12 cellular contexts compared by ENCODE assay signal in genomic region chr2:217054791-217055190, GRCh38.
DNase-seq lines count a peak whose midpoint lies in the region; TF ChIP-seq lines count a peak whose summit lies in the region.
"Had no signal": no experiment of that assay in that cellular context is flagged by ENCODE, and none has a peak within 500 bp of the region (broad histone marks: within the 10 kb centered on the region; RNA-seq: fewer than 3 reads in every experiment).

No MANE protein-coding gene starts in this region.

- no peaks in the 10 kb centered on the region for H3K4me1 ChIP-seq in Caco-2
- H3K4me1 ChIP-seq in OCI-LY3 (ENCODE audit: low read length) = peaks cover 8% of the 10 kb centered on the region

- H3K4me3 Mint-ChIP-seq in Caco-2 (ENCODE audit: unreplicated experiment) = no peak overlapping the region
- no peak overlapping the region for H3K4me3 Mint-ChIP-seq in activated T-helper 2 cell treated with anti-CD3 and anti-CD28 coated beads, Interferon-gamma antibody, Interleukin-2, Interleukin-4, amounts not matched to agents 10 μg/mL and 5 μg/mL and 100 μg/mL, durations not matched to agents 14 hours and 24 hours and 36 hours (ENCODE audit: low read depth)
- H3K4me3 Mint-ChIP-seq: GM23338; IgD-negative memory B cell; T-helper 2 cell treated with Interferon-gamma antibody and Interleukin-4, amounts not matched to agents 5 μg/mL and 100 μg/mL, for 36 hours had no signal

- no peaks in the 10 kb centered on the region for H3K27me3 Mint-ChIP-seq in Caco-2 (ENCODE audit: insufficient read depth, unreplicated experiment)
- peaks cover 12% of the 10 kb centered on the region for H3K27me3 Mint-ChIP-seq in activated T-helper 2 cell treated with anti-CD3 and anti-CD28 coated beads, Interferon-gamma antibody, Interleukin-2, Interleukin-4, amounts not matched to agents 10 μg/mL and 5 μg/mL and 100 μg/mL, durations not matched to agents 14 hours and 24 hours and 36 hours (ENCODE audit: low read depth)

- no peak for DNase-seq in Caco-2
- DNase-seq in NCI-H1436 (lab: John Stamatoyannopoulos, UW) = peak; percentile 49
- DNase-seq in globus pallidus (ENCODE audit: low spot score) = peak; percentile 3
- DNase-seq in activated T-helper 2 cell treated with anti-CD3 and anti-CD28 coated beads, Interferon-gamma antibody, Interleukin-2, Interleukin-4, amounts not matched to agents 10 μg/mL and 5 μg/mL and 100 μg/mL, durations not matched to agents 14 hours and 24 hours and 36 hours (ENCODE audit: low spot score) = no peak
- DNase-seq in HCEC 1CT = no peak
- no peak for DNase-seq in activated naive CD4-positive, alpha-beta T cell (lab: John Stamatoyannopoulos, UW)
- DNase-seq in GOT3 (lab: John Stamatoyannopoulos, UW) = no peak
- DNase-seq: midbrain had no signal

- H2AFZ ChIP-seq in OCI-LY3 (ENCODE audit: low read depth, low read length) = no peak overlapping the region
- H2AFZ ChIP-seq: GM23338 had no signal

- POLR2A ChIA-PET in Caco-2 (lab: Charles Lee) = no interaction called here

- no peaks in the 10 kb centered on the region for H3K36me3 Mint-ChIP-seq in Caco-2 (ENCODE audit: insufficient read depth, unreplicated experiment)
- no peaks in the 10 kb centered on the region for H3K36me3 Mint-ChIP-seq in activated T-helper 2 cell treated with anti-CD3 and anti-CD28 coated beads, Interferon-gamma antibody, Interleukin-2, Interleukin-4, amounts not matched to agents 10 μg/mL and 5 μg/mL and 100 μg/mL, durations not matched to agents 14 hours and 24 hours and 36 hours (ENCODE audit: low read depth)
- H3K36me3 Mint-ChIP-seq: IgD-negative memory B cell had no signal

- no peaks in the 10 kb centered on the region for H3K79me2 ChIP-seq in OCI-LY3 (ENCODE audit: low read length)

- H3K9me3 ChIP-seq in Caco-2 (no peaks in the 10 kb centered on the region), OCI-LY3 (ENCODE audit: insufficient read depth, low read length) (no peaks in the 10 kb centered on the region)

- CTCF ChIA-PET in Caco-2 (lab: Charles Lee) = no interaction called here

- peaks cover 5% of the 10 kb centered on the region for H3K4me1 Mint-ChIP-seq in Caco-2 (ENCODE audit: low read depth, unreplicated experiment)
- no peaks in the 10 kb centered on the region for H3K4me1 Mint-ChIP-seq in activated T-helper 2 cell treated with anti-CD3 and anti-CD28 coated beads, Interferon-gamma antibody, Interleukin-2, Interleukin-4, amounts not matched to agents 10 μg/mL and 5 μg/mL and 100 μg/mL, durations not matched to agents 14 hours and 24 hours and 36 hours (ENCODE audit: low read depth)
- H3K4me1 Mint-ChIP-seq: GM23338 had no signal

- H3K36me3 ChIP-seq in Caco-2 (ENCODE audit: control insufficient read depth, insufficient read depth, low read length) (no peaks in the 10 kb centered on the region), OCI-LY3 (replicated peaks; ENCODE audit: low read depth, low read length) (no peaks in the 10 kb centered on the region)

- no peaks in the 10 kb centered on the region for H4K20me1 ChIP-seq in OCI-LY3 (ENCODE audit: insufficient read depth, low read length)

- H3K4me3 ChIP-seq in Caco-2 (ENCODE audit: low read depth, low read length) = no peak overlapping the region
- H3K4me3 ChIP-seq in OCI-LY3 (ENCODE audit: low read length) = no peak overlapping the region
- H3K4me3 ChIP-seq: GM23338 had no signal

- H3K27me3 ChIP-seq in Caco-2 (replicated peaks; ENCODE audit: control insufficient read depth, insufficient read depth, low read length) (no peaks in the 10 kb centered on the region), OCI-LY3 (ENCODE audit: low read depth, low read length) (no peaks in the 10 kb centered on the region)

- no TSS peak for BruUV-seq in Caco-2 (replicated peaks; lab: Mats Ljungman, UMichigan)

- H3K27ac Mint-ChIP-seq in Caco-2 (ENCODE audit: unreplicated experiment) = peak overlapping the region; percentile 8
- H3K27ac Mint-ChIP-seq in activated T-helper 2 cell treated with anti-CD3 and anti-CD28 coated beads, Interferon-gamma antibody, Interleukin-2, Interleukin-4, amounts not matched to agents 10 μg/mL and 5 μg/mL and 100 μg/mL, durations not matched to agents 14 hours and 24 hours and 36 hours = no peak overlapping the region
- H3K27ac Mint-ChIP-seq: GM23338; IgD-negative memory B cell; T-helper 2 cell treated with Interferon-gamma antibody and Interleukin-4, amounts not matched to agents 5 μg/mL and 100 μg/mL, for 36 hours had no signal

- TF ChIP-seq CTCF in Caco-2 (IDR thresholded peaks at IDR 0.05; ENCODE audit: insufficient read depth in 1 of 2, low read depth in 1 of 2, low read length in 1 of 2, severe bottlenecking in 1 of 2, unreplicated experiment in 1 of 2) (no peak), OCI-LY3 (IDR thresholded peaks at IDR 0.05; ENCODE audit: low read depth, low read length) (no peak)

- H3K27ac ChIP-seq in OCI-LY3 (ENCODE audit: low read length) = no peak overlapping the region

- H3K9ac ChIP-seq in OCI-LY3 (ENCODE audit: low read length) = no peak overlapping the region

- no peaks in the 10 kb centered on the region for H3K9me3 Mint-ChIP-seq in Caco-2 (ENCODE audit: unreplicated experiment)
- no peaks in the 10 kb centered on the region for H3K9me3 Mint-ChIP-seq in activated T-helper 2 cell treated with anti-CD3 and anti-CD28 coated beads, Interferon-gamma antibody, Interleukin-2, Interleukin-4, amounts not matched to agents 10 μg/mL and 5 μg/mL and 100 μg/mL, durations not matched to agents 14 hours and 24 hours and 36 hours
- H3K9me3 Mint-ChIP-seq: GM23338; T-helper 2 cell treated with Interferon-gamma antibody and Interleukin-4, amounts not matched to agents 5 μg/mL and 100 μg/mL, for 36 hours had no signal

- intact Hi-C loops in Caco-2 (cut with micrococcal nuclease; ENCODE audit: unreplicated experiment) = loop anchor here (10.0 kb wide), 1 partner anchor 360 kb away; the partner anchor contains the start of gene IGFBP5
- intact Hi-C loops in activated T-helper 2 cell treated with anti-CD3 and anti-CD28 coated beads, Interferon-gamma antibody, Interleukin-2, Interleukin-4, amounts not matched to agents 10 μg/mL and 5 μg/mL and 100 μg/mL, durations not matched to agents 14 hours and 24 hours and 36 hours (cut with micrococcal nuclease) = no loop called here

- 0 out of 2 replicates have a peak overlapping the region, but pooled peaks have one; percentile 3 for H3K4me2 ChIP-seq in OCI-LY3 (ENCODE audit: low read length)
- H3K4me2 ChIP-seq: GM23338 had no signal

Comparison
In these comparisons a context has a peak if more than half of its experiments do, and no peak if none do; other contexts are left out.
1. DNase-seq: peak in NCI-H1436 (single experiment) and globus pallidus (single experiment); none in Caco-2 (0 of 2), activated T-helper 2 cell treated with anti-CD3 and anti-CD28 coated beads, Interferon-gamma antibody, Interleukin-2, Interleukin-4, amounts not matched to agents 10 μg/mL and 5 μg/mL and 100 μg/mL, durations not matched to agents 14 hours and 24 hours and 36 hours (single experiment), HCEC 1CT (single experiment), activated naive CD4-positive, alpha-beta T cell (0 of 4) and GOT3 (single experiment).